Comparison of ENCODE assay signal across 24 cellular contexts in genomic region chr4:61254406-61254805, GRCh38. TPM values are rescaled to one million over a fixed set of nuclear protein-coding genes. Genes with fewer than 3 reads are reported as not detected.
DNase-seq lines count a peak whose midpoint lies in the region; ATAC-seq, FAIRE-seq and TF ChIP-seq lines count a peak whose summit lies in the region.
"Had no signal": no experiment of that assay in that cellular context is flagged by ENCODE, and none has a peak within 500 bp of the region (broad histone marks: within the 10 kb centered on the region; RNA-seq: fewer than 3 reads in every experiment).

No MANE protein-coding gene starts in this region.

- no peak overlapping the region for H3K27ac ChIP-seq in RWPE2 (ENCODE audit: poor library complexity, severe bottlenecking)
- peak overlapping the region; percentile 38 for H3K27ac ChIP-seq in foreskin keratinocyte
- no peak overlapping the region for H3K27ac ChIP-seq in small intestine (ENCODE audit: low read depth in 1 of 2, low read length in 1 of 2)
- H3K27ac ChIP-seq: A549; BLaER1 treated with 17β-estradiol and CSF1 and Interleukin-3, amounts not matched to agents 10 nM and 100 nM; HL-60; SJCRH30 had no signal

- FAIRE-seq in small intestine (lab: Jason Lieb, UNC): no peak
- FAIRE-seq: A549, GM12892, H1 had no signal

- 72 to 73% (median 73%) methylated on average over 3 of the region's 3 CpGs for WGBS in small intestine, 3 donors

- ATAC-seq in HG02852 (IDR thresholded peaks at IDR 0.05; ENCODE audit: unreplicated experiment) (peak; percentile 52), RWPE2 (ENCODE audit: low read depth) (peak; percentile 63; the same call in 1 of the 3 replicates), foreskin keratinocyte (peak; percentile 99), GM19023 (IDR thresholded peaks at IDR 0.05; ENCODE audit: unreplicated experiment) (no peak)
- ATAC-seq: A549 had no signal

- H3K4me1 ChIP-seq in RWPE2 (ENCODE audit: insufficient read depth, poor library complexity, severe bottlenecking) (peaks cover 8% of the 10 kb centered on the region), foreskin keratinocyte (peaks cover 20% of the 10 kb centered on the region), small intestine (ENCODE audit: control insufficient read depth in 2 of 2, insufficient read depth in 1 of 2, low read depth in 1 of 2, low read length in 1 of 2) (no peaks in the 10 kb centered on the region)
- H3K4me1 ChIP-seq: A549; BLaER1 treated with 17β-estradiol and CSF1 and Interleukin-3, amounts not matched to agents 10 nM and 100 nM; SJCRH30 had no signal

- H3K36me3 ChIP-seq in RWPE2 (ENCODE audit: low read depth) (no peaks in the 10 kb centered on the region), small intestine (ENCODE audit: control insufficient read depth in 2 of 2, insufficient read depth in 2 of 2, low read length in 2 of 2) (no peaks in the 10 kb centered on the region)
- H3K36me3 ChIP-seq: BLaER1 treated with 17β-estradiol and CSF1 and Interleukin-3, amounts not matched to agents 10 nM and 100 nM; SJCRH30 had no signal

- TF ChIP-seq CTCF in RWPE2 (IDR thresholded peaks at IDR 0.05; ENCODE audit: poor library complexity, severe bottlenecking): no peak
- no peak for TF ChIP-seq CTCF in foreskin keratinocyte (conservative IDR thresholded peaks at IDR 0.05)

- H3K4me3 ChIP-seq in RWPE2 (ENCODE audit: severe bottlenecking) (no peak overlapping the region), small intestine (ENCODE audit: low read depth in 1 of 2, low read length in 2 of 2) (no peak overlapping the region)
- H3K4me3 ChIP-seq: A549; BLaER1 treated with 17β-estradiol and CSF1 and Interleukin-3, amounts not matched to agents 10 nM and 100 nM; SJCRH30 had no signal

- peak; percentile 18 for DNase-seq in COR-L47 (lab: John Stamatoyannopoulos, UW)
- no peak for DNase-seq in RWPE2 (ENCODE audit: low spot score)
- peak; percentile 72 to 89 for DNase-seq in foreskin keratinocyte
- DNase-seq in GDM1 (lab: John Stamatoyannopoulos, UW): no peak
- no peak for DNase-seq in cerebellum (ENCODE audit: low spot score)
- DNase-seq in small intestine: no peak
- DNase-seq: CD8-positive, alpha-beta memory T cell; DMS79 treated with DMSO at 0.1 percent for 48 hours; MV-4-11; NCI-H1694; NCI-H226; NCI-H524 treated with DMSO at 0.1 percent for 48 hours; NK-92 treated with Interleukin-12 subunit alpha and Interleukin-12 subunit beta, amount 100 ng/mL, for 24 hours; OCI-M1; RPMI8226; SJCRH30 had no signal

- H3K9me3 ChIP-seq in RWPE2 (ENCODE audit: severe bottlenecking) (no peaks in the 10 kb centered on the region), small intestine (ENCODE audit: control insufficient read depth, low read depth) (no peaks in the 10 kb centered on the region)
- H3K9me3 ChIP-seq: A549; BLaER1 treated with 17β-estradiol and CSF1 and Interleukin-3, amounts not matched to agents 10 nM and 100 nM; SJCRH30 had no signal

- H3K27me3 ChIP-seq in RWPE2 (ENCODE audit: insufficient read depth, poor library complexity, severe bottlenecking) (no peaks in the 10 kb centered on the region), foreskin keratinocyte (no peaks in the 10 kb centered on the region), small intestine (ENCODE audit: control insufficient read depth in 2 of 2, insufficient read depth in 2 of 2, low read length in 2 of 2) (no peaks in the 10 kb centered on the region)
- H3K27me3 ChIP-seq: BLaER1 treated with 17β-estradiol and CSF1 and Interleukin-3, amounts not matched to agents 10 nM and 100 nM; SJCRH30 had no signal

RNA-seq across cellular contexts. Expression of gene ADGRL3, which starts 54.3 kb away (rescaled TPM):
- total RNA-seq in foreskin keratinocyte: 0.60 and 0.78 TPM in 2 replicates
- polyA plus RNA-seq in foreskin keratinocyte: 0.22 and 0.25 TPM in 2 replicates
- 257 TPM for total RNA-seq in cerebellum
- polyA plus RNA-seq in small intestine: 1 to 10 TPM in 1 of 3 donors, under 1 TPM in 2; under 0.01 to 1.9 (median 0.81) TPM
- total RNA-seq: CD8-positive, alpha-beta memory T cell; G401 had no signal
- polyA plus RNA-seq: CD8-positive, alpha-beta memory T cell had no signal

Comparison
In these comparisons a context has a peak if more than half of its experiments do, and no peak if none do; other contexts are left out.
1. DNase-seq: peak in COR-L47 (single experiment) and foreskin keratinocyte (2 of 2); none in RWPE2 (single experiment), GDM1 (single experiment), cerebellum (single experiment) and small intestine (single experiment).
2. RNA of gene ADGRL3, which starts 54.3 kb away (total RNA-seq): 257 TPM in cerebellum (single experiment); 0.60 to 0.78 TPM in foreskin keratinocyte; every median in the first group is over 100 times any median in the second.